ENCODE assay signal across 8 cellular contexts in the genomic region with DNA sequence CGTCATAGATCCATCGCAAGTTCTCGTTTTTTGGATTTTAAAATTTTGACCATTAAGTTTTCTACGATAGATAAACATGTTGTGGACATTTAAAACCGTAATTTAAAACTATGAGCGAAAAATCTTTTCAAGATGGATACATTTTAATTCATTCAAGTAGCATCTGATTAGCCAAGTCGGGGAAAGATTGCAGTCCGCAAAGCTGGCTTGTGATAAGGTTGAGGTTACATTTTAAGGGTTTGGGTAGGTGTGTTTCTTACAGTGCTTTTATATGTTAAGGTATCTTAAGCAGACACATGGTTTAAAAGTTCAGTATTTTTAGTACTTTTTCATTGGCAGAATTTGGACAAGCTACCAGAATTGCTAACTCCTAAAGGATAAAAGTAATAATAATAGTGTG. TPM values are rescaled to one million over a fixed set of nuclear protein-coding genes. Genes with fewer than 3 reads are reported as not detected.
DNase-seq lines count a peak whose midpoint lies in the region; ATAC-seq, FAIRE-seq and TF ChIP-seq lines count a peak whose summit lies in the region.

No MANE protein-coding gene starts in this region.

- no peaks in the 10 kb centered on the region for H3K9me3 ChIP-seq in right atrium auricular region
- no peaks in the 10 kb centered on the region for H3K9me3 ChIP-seq in body of pancreas
- H3K9me3 ChIP-seq in aorta (ENCODE audit: control insufficient read depth, low read length): no peaks in the 10 kb centered on the region

- H3K4me3 ChIP-seq in right atrium auricular region (peak overlapping the region; percentile 59 to 87), body of pancreas (peak overlapping the region; percentile 65 to 82), aorta (ENCODE audit: low read length in 2 of 2) (peak overlapping the region; percentile 64 to 81)

- H3K27ac ChIP-seq in right atrium auricular region: peak overlapping the region; percentile 97 to 100
- peak overlapping the region in 3 of 4 donors; percentile 99 to 100 (median 99) for H3K27ac ChIP-seq in body of pancreas
- no peak overlapping the region for H3K27ac ChIP-seq in aorta (ENCODE audit: low read depth in 1 of 2, low read length in 2 of 2)

- H3K36me3 ChIP-seq in right atrium auricular region: no peaks in the 10 kb centered on the region
- H3K36me3 ChIP-seq in body of pancreas (replicated peaks in 1 of 2; ENCODE audit: insufficient read depth in 1 of 2, low read depth in 2 of 2): no peaks in the 10 kb centered on the region
- H3K36me3 ChIP-seq in aorta (ENCODE audit: control insufficient read depth in 1 of 2, insufficient read depth in 2 of 2, low read length in 1 of 2): no peaks in the 10 kb centered on the region

- H3K4me1 ChIP-seq in right atrium auricular region (peaks cover 0 to 58% of the 10 kb centered on the region in 2 donors), body of pancreas (peaks cover 63% of the 10 kb centered on the region), aorta (ENCODE audit: control insufficient read depth in 1 of 2, insufficient read depth in 2 of 2, low read length in 2 of 2) (peaks cover 0 to 2% of the 10 kb centered on the region in 2 donors)

- TF ChIP-seq CTCF in right atrium auricular region (IDR thresholded peaks at IDR 0.05) (no peak), body of pancreas (IDR thresholded peaks at IDR 0.05) (no peak)

- intact Hi-C loops in Right ventricle myocardium superior (cut with DNase I): loop anchor here (5.0 kb wide), 1 partner anchor 36 kb away; a partner anchor contains a TSS
- intact Hi-C loops in body of pancreas (cut with DNase I): no loop called here
- intact Hi-C loops in aorta (cut with DNase I): loop anchor here (5.0 kb wide), 2 partner anchors 34 to 36 kb away; a partner anchor contains a TSS

- no peak for FAIRE-seq in HTR-8/SVneo (lab: Jason Lieb, UNC)

- WGBS in body of pancreas, 2 donors: 0 to 2% methylated on average over 8 of the region's 8 CpGs
- WGBS in aorta, 2 donors: 0 to 1% methylated on average over 8 of the region's 8 CpGs

- H3K27me3 ChIP-seq in right atrium auricular region (no peaks in the 10 kb centered on the region), body of pancreas (no peaks in the 10 kb centered on the region), aorta (ENCODE audit: control insufficient read depth in 1 of 2, insufficient read depth in 2 of 2, low read length in 1 of 2) (no peaks in the 10 kb centered on the region)

- ATAC-seq in Right ventricle myocardium superior (ENCODE audit: poor library complexity) (no peak), body of pancreas (no peak), aorta (ENCODE audit: low FRiP score) (no peak), GM18519 (IDR thresholded peaks at IDR 0.05; ENCODE audit: low FRiP score, unreplicated experiment) (no peak), GM18861 (IDR thresholded peaks at IDR 0.05; ENCODE audit: unreplicated experiment) (no peak)

- DNase-seq in right atrium auricular region (ENCODE audit: low spot score) (no peak), Right ventricle myocardium superior (no peak), body of pancreas (no peak), lung microvascular endothelial cell (ENCODE audit: low read depth in 2 of 2) (peak; percentile 11 to 13), aorta (no peak), HTR-8/SVneo (ENCODE audit: insufficient read length, low spot score) (no peak)

- no peak for TF ChIP-seq POLR2A in body of pancreas (IDR thresholded peaks at IDR 0.05)

RNA-seq across cellular contexts. Expression of a gene that starts 1.2 kb away (rescaled TPM):
- total RNA-seq in right atrium auricular region: 10 to 100 TPM; 43.4 to 45.3 TPM
- total RNA-seq in Right ventricle myocardium superior: 40.1 TPM
- total RNA-seq in body of pancreas: 10 to 100 TPM; 56.8 to 58.7 TPM
- 59.1 and 81.7 TPM in 2 replicates for total RNA-seq in lung microvascular endothelial cell
- 10 to 100 TPM; 91.7 to 94.7 TPM for total RNA-seq in aorta
- polyA plus RNA-seq in aorta: 10 to 100 TPM; 67.7 to 83.8 TPM

RNA-seq across cellular contexts. Expression of a gene that starts 33.3 kb away (rescaled TPM):
- total RNA-seq in right atrium auricular region (1 to 10 TPM; 1.5 to 1.6 TPM), Right ventricle myocardium superior (4.1 TPM), body of pancreas (10 to 100 TPM in 1 of 2 donors, 1 to 10 TPM in 1; 7.3 to 16.2 TPM), lung microvascular endothelial cell (22.2 and 48.2 TPM in 2 replicates), aorta (10 to 100 TPM; 16.5 to 21.4 TPM)
- 10 to 100 TPM; 13.0 to 18.7 TPM for polyA plus RNA-seq in aorta

RNA-seq across cellular contexts. Expression of a gene that starts 35.5 kb away (rescaled TPM):
- total RNA-seq in right atrium auricular region: 100 to 1,000 TPM; 243 to 555 TPM
- 1,058 TPM for total RNA-seq in Right ventricle myocardium superior
- total RNA-seq in body of pancreas: 100 to 1,000 TPM in 1 of 2 donors, 10 to 100 TPM in 1; 70.5 to 171 TPM
- 133 and 182 TPM in 2 replicates for total RNA-seq in lung microvascular endothelial cell
- 100 to 1,000 TPM; 387 to 624 TPM for total RNA-seq in aorta
- polyA plus RNA-seq in aorta: 100 to 1,000 TPM in 1 of 2 donors, 10 to 100 TPM in 1; 98.1 to 209 TPM

Comparison
In these comparisons a context has a peak if more than half of its experiments do, and no peak if none do; other contexts are left out.
1. DNase-seq: peak in lung microvascular endothelial cell (2 of 2); none in right atrium auricular region (single experiment), Right ventricle myocardium superior (single experiment), body of pancreas (0 of 4), aorta (0 of 2) and HTR-8/SVneo (single experiment).
2. H3K27ac ChIP-seq: peak in right atrium auricular region (2 of 2) and body of pancreas (3 of 4); none in aorta (0 of 2).
3. Peak in every context shown above with its lines, with median percentiles within 50 percentile points of each other: H3K4me3 ChIP-seq.